Comparison of ENCODE assay signal across 8 cellular contexts in genomic region chr5:149999359-149999758, GRCh38. TPM values are rescaled to one million over a fixed set of nuclear protein-coding genes. Genes with fewer than 3 reads are reported as not detected.
DNase-seq lines count a peak whose midpoint lies in the region; ATAC-seq, FAIRE-seq and TF ChIP-seq lines count a peak whose summit lies in the region.

No MANE protein-coding gene starts in this region.

- H2AFZ ChIP-seq in H1 (ENCODE audit: low read length) = no peak overlapping the region
- no peak overlapping the region for H2AFZ ChIP-seq in osteoblast (ENCODE audit: low read length)

- no peak overlapping the region for H3K18ac ChIP-seq in H1 (ENCODE audit: extremely low read depth, low read length)

- H3K27ac ChIP-seq in H1 (ENCODE audit: low read depth, low read length) (no peak overlapping the region), osteoblast (ENCODE audit: low read depth, low read length) (peak overlapping the region; percentile 91)

- H3K23me2 ChIP-seq in H1 (ENCODE audit: low read depth, low read length) = peaks cover 14% of the 10 kb centered on the region

- CTCF ChIA-PET in Caco-2 (lab: Charles Lee) (interaction anchor here (1.3 to 1.4 kb wide), 2 partner anchors 27 to 166 kb away, joined by 8 to 10 read pairs; no protein-coding TSS in a partner anchor), H1 (lab: Charles Lee; ENCODE audit: partially characterized antibody) (interaction anchor here (0.6 to 4.7 kb wide), 5 partner anchors 8 to 242 kb away, joined by 3 to 20 read pairs (median 5); no protein-coding TSS in a partner anchor)

- peak overlapping the region; percentile 86 for H3K27ac Mint-ChIP-seq in Caco-2 (ENCODE audit: unreplicated experiment)

- peak overlapping the region; percentile 92 to 94 for H3K4me2 ChIP-seq in H1 (ENCODE audit: insufficient read depth in 1 of 2, low read depth in 2 of 2, low read length in 2 of 2)
- H3K4me2 ChIP-seq in osteoblast (ENCODE audit: insufficient read depth, low read length) = peak overlapping the region; percentile 99

- peak overlapping the region; percentile 72 for H3K4me3 ChIP-seq in Caco-2 (ENCODE audit: low read depth, low read length)
- H3K4me3 ChIP-seq in NT2/D1 (ENCODE audit: insufficient read length, low read depth) = peak overlapping the region; percentile 92
- H3K4me3 ChIP-seq in H1 (ENCODE audit: extremely low read depth in 1 of 4, insufficient read depth in 2 of 4, low read depth in 3 of 4, low read length in 4 of 4) = peak overlapping the region; percentile 54 to 92 (median 89); a peak in 5 of 8 replicates
- H3K4me3 ChIP-seq in osteoblast (ENCODE audit: insufficient read depth, low read length) = peak overlapping the region; percentile 89

- H3K4me1 Mint-ChIP-seq in Caco-2 (ENCODE audit: low read depth, unreplicated experiment) = peaks cover 43% of the 10 kb centered on the region

- no peaks in the 10 kb centered on the region for H3K9me3 Mint-ChIP-seq in Caco-2 (ENCODE audit: unreplicated experiment)

- WGBS in H1 (ENCODE audit: extremely low coverage in 1 of 2, insufficient coverage in 1 of 2, insufficient read length in 1 of 2, insufficient replicate concordance in 2 of 2, low coverage in 1 of 2, low lambda C conversion rate in 2 of 2, missing lambda C conversion rate in 1 of 2), 2 experiments = 87% methylated on average over 3 of the region's 3 CpGs; no CpG with 5 or more reads in 1 of the 2 experiments

- no peak for FAIRE-seq in H1 (lab: Jason Lieb, UNC)

- H3K14ac ChIP-seq in H1 (ENCODE audit: insufficient read length) = no peak overlapping the region

- H3K23ac ChIP-seq in H1 (ENCODE audit: insufficient read length) = no peak overlapping the region

- no peak for TF ChIP-seq RAD21 in H1 (IDR thresholded peaks at IDR 0.05 in 1 of 2, conservative IDR thresholded peaks at IDR 0.05 in 1 of 2; ENCODE audit: low read depth in 2 of 2, low read length in 2 of 2)

- H3K4me3 Mint-ChIP-seq in Caco-2 (ENCODE audit: unreplicated experiment) = peak overlapping the region; percentile 85

- no peak for TF ChIP-seq EP300 in H1 (IDR thresholded peaks at IDR 0.05; ENCODE audit: borderline replicate concordance in 1 of 2, low read depth in 2 of 2, low read length in 2 of 2)

- H3K27me3 Mint-ChIP-seq in Caco-2 (ENCODE audit: insufficient read depth, unreplicated experiment) = no peaks in the 10 kb centered on the region

- DNase-seq in Caco-2 (no peak), NT2/D1 (ENCODE audit: low read depth, low spot score) (no peak), H1 (ENCODE audit: low read depth in 1 of 2, low spot score in 2 of 2) (no peak), osteoblast (ENCODE audit: insufficient read length, low spot score, missing footprints) (no peak), cerebellum (ENCODE audit: low spot score) (no peak), NCI-H69 (lab: John Stamatoyannopoulos, UW) (no peak)

- H2BK120ac ChIP-seq in H1 (replicated peaks; ENCODE audit: low read depth, low read length) = no peak overlapping the region

- H3K36me3 ChIP-seq in Caco-2 (ENCODE audit: control insufficient read depth, insufficient read depth, low read length) (peaks cover 4% of the 10 kb centered on the region; the same call in 1 of the 2 replicates), NT2/D1 (ENCODE audit: insufficient read depth, insufficient read length, low read length) (peaks cover 15% of the 10 kb centered on the region), H1 (ENCODE audit: control insufficient read depth in 2 of 4, insufficient read depth in 4 of 4, low read length in 3 of 4) (no peaks in the 10 kb centered on the region; a peak in 2 of 8 replicates), osteoblast (ENCODE audit: insufficient read depth, low read length) (peaks cover 16% of the 10 kb centered on the region)

- no peak overlapping the region for H2BK5ac ChIP-seq in H1 (ENCODE audit: low read depth, low read length)

- no peak for TF ChIP-seq CTCF in Caco-2 (IDR thresholded peaks at IDR 0.05; ENCODE audit: insufficient read depth in 1 of 2, low read depth in 1 of 2, low read length in 1 of 2, severe bottlenecking in 1 of 2, unreplicated experiment in 1 of 2)
- TF ChIP-seq CTCF in H1 (IDR thresholded peaks at IDR 0.05; ENCODE audit: control extremely low read depth in 1 of 3, insufficient read depth in 1 of 3, low read depth in 1 of 3, low read length in 3 of 3) = no peak
- TF ChIP-seq CTCF in osteoblast (IDR thresholded peaks at IDR 0.05; ENCODE audit: extremely low read depth, low read depth, low read length) = no peak

- no peak for ATAC-seq in HG03280 (IDR thresholded peaks at IDR 0.05; ENCODE audit: unreplicated experiment)
- ATAC-seq in HG02981 (IDR thresholded peaks at IDR 0.05; ENCODE audit: unreplicated experiment) = no peak

- H3K9ac ChIP-seq in NT2/D1 (ENCODE audit: insufficient read length, low read depth) (no peak overlapping the region), H1 (replicated peaks in 1 of 4; ENCODE audit: extremely low read depth in 1 of 4, low read depth in 3 of 4, low read length in 3 of 4) (peak overlapping the region in 2 of 4 experiments; percentile 74 to 91; a peak in 2 of 7 replicates)

- H2AK5ac ChIP-seq in H1 (ENCODE audit: low read depth, low read length) = no peak overlapping the region

- H3K79me1 ChIP-seq in H1 (ENCODE audit: low read depth, low read length) = peaks cover 5% of the 10 kb centered on the region; the same call in 1 of the 2 replicates

- no peak overlapping the region for H4K5ac ChIP-seq in H1 (ENCODE audit: insufficient read length, low read depth, low read length)

- H2BK20ac ChIP-seq in H1 (ENCODE audit: low read length) = no peak overlapping the region

- H3K9me3 ChIP-seq in Caco-2 = no peaks in the 10 kb centered on the region
- H3K9me3 ChIP-seq in NT2/D1 (ENCODE audit: insufficient read depth, low read length) = no peaks in the 10 kb centered on the region
- no peaks in the 10 kb centered on the region for H3K9me3 ChIP-seq in H1 (ENCODE audit: insufficient read depth in 2 of 2, low read depth in 1 of 2, low read length in 1 of 2)
- no peaks in the 10 kb centered on the region for H3K9me3 ChIP-seq in osteoblast (ENCODE audit: low read depth, low read length)

- POLR2A ChIA-PET in Caco-2 (lab: Charles Lee) (interaction anchor here (1.5 kb wide), 1 partner anchor 171 kb away, joined by 3 read pairs; no protein-coding TSS in a partner anchor), H1 (lab: Charles Lee; ENCODE audit: partially characterized antibody) (interaction anchor here (1.5 to 1.8 kb wide), 3 partner anchors 9 to 23 kb away, joined by 4 to 8 read pairs (median 5); no protein-coding TSS in a partner anchor)

- H4K91ac ChIP-seq in H1 (replicated peaks; ENCODE audit: insufficient read length, low read length) = no peak overlapping the region

- no peak overlapping the region for H2BK12ac ChIP-seq in H1 (ENCODE audit: low read depth, low read length)

- H3K4me1 ChIP-seq in Caco-2 (peaks cover 36% of the 10 kb centered on the region), NT2/D1 (ENCODE audit: insufficient read depth, insufficient read length) (peaks cover 2% of the 10 kb centered on the region), H1 (replicated peaks in 1 of 4; ENCODE audit: control insufficient read depth in 3 of 4, insufficient read depth in 4 of 4, low read length in 3 of 4) (peaks cover 0 to 4% (median 2%) of the 10 kb centered on the region in 4 experiments; a peak in 4 of 7 replicates), osteoblast (ENCODE audit: insufficient read depth, low read length) (peaks cover 33% of the 10 kb centered on the region)

- TF ChIP-seq POLR2A in H1 (IDR thresholded peaks at IDR 0.05; ENCODE audit: control extremely low read depth in 1 of 2, low read depth in 2 of 2, low read length in 2 of 2) = no peak

- H4K20me1 ChIP-seq in H1 (replicated peaks in 1 of 2; ENCODE audit: control insufficient read depth in 1 of 2, insufficient read depth in 2 of 2, low read length in 2 of 2) = peaks cover 3 to 15% of the 10 kb centered on the region in 2 experiments
- peaks cover 12% of the 10 kb centered on the region for H4K20me1 ChIP-seq in osteoblast (ENCODE audit: insufficient read depth, low read length)

- H4K8ac ChIP-seq in H1 (ENCODE audit: extremely low read depth, insufficient read depth, low read length) = no peak overlapping the region

- peaks cover 5 to 33% of the 10 kb centered on the region in 2 experiments for H3K79me2 ChIP-seq in H1 (ENCODE audit: control insufficient read depth in 1 of 2, insufficient read depth in 2 of 2, low read length in 2 of 2)
- H3K79me2 ChIP-seq in osteoblast (ENCODE audit: insufficient read depth, low read length) = peaks cover 61% of the 10 kb centered on the region

- no peak overlapping the region for H3K56ac ChIP-seq in H1 (replicated peaks; ENCODE audit: insufficient read length, low read depth, low read length)

- BruUV-seq in Caco-2 (replicated peaks; lab: Mats Ljungman, UMichigan) = no TSS peak

- H3K36me3 Mint-ChIP-seq in Caco-2 (ENCODE audit: insufficient read depth, unreplicated experiment) = peaks cover 41% of the 10 kb centered on the region

- intact Hi-C loops in Caco-2 (cut with micrococcal nuclease; ENCODE audit: unreplicated experiment) = no loop called here

- H3K27me3 ChIP-seq in Caco-2 (replicated peaks; ENCODE audit: control insufficient read depth, insufficient read depth, low read length) (no peaks in the 10 kb centered on the region), NT2/D1 (ENCODE audit: insufficient read depth, insufficient read length) (no peaks in the 10 kb centered on the region), H1 (replicated peaks in 1 of 4; ENCODE audit: control insufficient read depth in 3 of 4, extremely low read depth in 1 of 4, insufficient read depth in 3 of 4, low read length in 3 of 4) (no peaks in the 10 kb centered on the region), osteoblast (ENCODE audit: insufficient read depth, low read length) (no peaks in the 10 kb centered on the region)

- no peak overlapping the region for H3K4ac ChIP-seq in H1 (replicated peaks; ENCODE audit: insufficient read length, low read depth, low read length)

- no peak overlapping the region for H2BK15ac ChIP-seq in H1 (ENCODE audit: low read length)

RNA-seq across cellular contexts. Expression of gene TIGD6, which starts 1.1 kb away (rescaled TPM):
- 3.0 and 4.3 TPM in 2 replicates for total RNA-seq in Caco-2 (2022)
- 1.2 and 1.3 TPM in 2 replicates for total RNA-seq in H1 (2021; fragmentation: NEBNext Ultra II Directional; extraction: Animal tissue kit (Norgen Biotek cat#: 25700))
- 1.9 and 2.4 TPM in 2 replicates for polyA plus RNA-seq in H1 (2011; rRNA removed)
- 1.8 TPM for polyA plus RNA-seq in H1 (2011; cell fraction: cytosol; rRNA removed)
- polyA plus RNA-seq in H1 (2011; cell fraction: nucleus; rRNA removed) = 1.9 TPM
- polyA plus RNA-seq in H1 (2012, experiment 1 of 2) = 1.6 to 2.0 TPM (median 1.7 TPM) in 4 replicates
- 0.81 TPM for polyA plus RNA-seq in H1 (2012, experiment 2 of 2)
- 1.6 TPM for polyA plus RNA-seq in H1 (2013, experiment 1 of 2)
- 1.5 TPM for polyA plus RNA-seq in H1 (2013, experiment 2 of 2)
- 3.7 and 4.7 TPM in 2 replicates for polyA minus RNA-seq in H1 (2011; rRNA and poly(A)+ RNA removed)
- polyA minus RNA-seq in H1 (2011; cell fraction: cytosol; rRNA and poly(A)+ RNA removed) = 1.5 TPM
- polyA minus RNA-seq in H1 (2011; cell fraction: nucleus; rRNA and poly(A)+ RNA removed) = 4.6 TPM
- 9.1 and 9.8 TPM in 2 replicates for total RNA-seq in osteoblast
- 4.8 TPM for total RNA-seq in cerebellum

RNA-seq across cellular contexts. Expression of gene HMGXB3, which starts 1.2 kb away (rescaled TPM):
- total RNA-seq in Caco-2 (2022) (43.8 and 49.5 TPM in 2 replicates), osteoblast (49.8 and 54.3 TPM in 2 replicates), cerebellum (32.7 TPM)
- total RNA-seq in H1 (2021; fragmentation: NEBNext Ultra II Directional; extraction: Animal tissue kit (Norgen Biotek cat#: 25700)) = 27.5 and 28.0 TPM in 2 replicates
- polyA plus RNA-seq in H1 (2011; rRNA removed) = 26.8 and 28.8 TPM in 2 replicates
- 31.4 TPM for polyA plus RNA-seq in H1 (2011; cell fraction: cytosol; rRNA removed)
- polyA plus RNA-seq in H1 (2011; cell fraction: nucleus; rRNA removed) = 65.3 TPM
- polyA plus RNA-seq in H1 (2012, experiment 1 of 2) = 22.4 to 27.4 TPM (median 24.9 TPM) in 4 replicates
- polyA plus RNA-seq in H1 (2012, experiment 2 of 2) = 18.1 TPM
- 16.3 TPM for polyA plus RNA-seq in H1 (2013, experiment 1 of 2)
- polyA plus RNA-seq in H1 (2013, experiment 2 of 2) = 13.6 TPM
- 43.1 and 46.9 TPM in 2 replicates for polyA minus RNA-seq in H1 (2011; rRNA and poly(A)+ RNA removed)
- polyA minus RNA-seq in H1 (2011; cell fraction: cytosol; rRNA and poly(A)+ RNA removed) = 19.4 TPM
- 42.7 TPM for polyA minus RNA-seq in H1 (2011; cell fraction: nucleus; rRNA and poly(A)+ RNA removed)

RNA-seq across cellular contexts. Expression of gene SLC26A2, which starts 38.8 kb away (rescaled TPM):
- total RNA-seq in Caco-2 (2022) (43.9 and 49.1 TPM in 2 replicates), osteoblast (22.1 and 22.7 TPM in 2 replicates), cerebellum (20.1 TPM)
- 10.9 and 11.4 TPM in 2 replicates for total RNA-seq in H1 (2021; fragmentation: NEBNext Ultra II Directional; extraction: Animal tissue kit (Norgen Biotek cat#: 25700))
- 2.2 and 3.7 TPM in 2 replicates for polyA plus RNA-seq in H1 (2011; rRNA removed)
- 3.4 TPM for polyA plus RNA-seq in H1 (2011; cell fraction: cytosol; rRNA removed)
- polyA plus RNA-seq in H1 (2011; cell fraction: nucleus; rRNA removed) = 2.7 TPM
- 3.0 to 6.3 TPM (median 4.2 TPM) in 4 replicates for polyA plus RNA-seq in H1 (2012, experiment 1 of 2)
- 0.38 TPM for polyA plus RNA-seq in H1 (2012, experiment 2 of 2)
- polyA plus RNA-seq in H1 (2013, experiment 1 of 2) = 11.1 TPM
- 12.4 TPM for polyA plus RNA-seq in H1 (2013, experiment 2 of 2)
- polyA minus RNA-seq in H1 (2011; rRNA and poly(A)+ RNA removed) = 24.4 and 34.0 TPM in 2 replicates
- 9.8 TPM for polyA minus RNA-seq in H1 (2011; cell fraction: cytosol; rRNA and poly(A)+ RNA removed)
- 11.9 TPM for polyA minus RNA-seq in H1 (2011; cell fraction: nucleus; rRNA and poly(A)+ RNA removed)

RNA-seq across cellular contexts. Expression of gene PDE6A, which starts 54.8 kb away (rescaled TPM):
- total RNA-seq in Caco-2 (2022) (2.5 and 2.6 TPM in 2 replicates), osteoblast (under 0.01 TPM in 2 replicates), cerebellum (not detected)
- not detected in 2 replicates for total RNA-seq in H1 (2021; fragmentation: NEBNext Ultra II Directional; extraction: Animal tissue kit (Norgen Biotek cat#: 25700))
- not detected in 2 replicates for polyA plus RNA-seq in H1 (2011; rRNA removed)
- not detected for polyA plus RNA-seq in H1 (2011; cell fraction: cytosol; rRNA removed)
- not detected for polyA plus RNA-seq in H1 (2011; cell fraction: nucleus; rRNA removed)
- not detected in 4 replicates for polyA plus RNA-seq in H1 (2012, experiment 1 of 2)
- polyA plus RNA-seq in H1 (2012, experiment 2 of 2) = not detected
- polyA plus RNA-seq in H1 (2013, experiment 1 of 2) = 0.02 TPM
- not detected for polyA plus RNA-seq in H1 (2013, experiment 2 of 2)
- polyA minus RNA-seq in H1 (2011; rRNA and poly(A)+ RNA removed) = not detected in 2 replicates
- polyA minus RNA-seq in H1 (2011; cell fraction: cytosol; rRNA and poly(A)+ RNA removed) = not detected
- polyA minus RNA-seq in H1 (2011; cell fraction: nucleus; rRNA and poly(A)+ RNA removed) = not detected
